ENCODE assay signal across 15 cellular contexts in genomic region chr9:137630684-137631083, GRCh38.
DNase-seq lines count a peak whose midpoint lies in the region; ATAC-seq and TF ChIP-seq lines count a peak whose summit lies in the region.
"Had no signal": no experiment of that assay in that cellular context is flagged by ENCODE, and none has a peak within 500 bp of the region (broad histone marks: within the 10 kb centered on the region; RNA-seq: fewer than 3 reads in every experiment).

No MANE protein-coding gene starts in this region.

- peak overlapping the region; percentile 40 for H3K4me3 Mint-ChIP-seq in memory B cell

- H3K36me3 Mint-ChIP-seq in memory B cell = peaks cover 7% of the 10 kb centered on the region

- H3K9me3 Mint-ChIP-seq in memory B cell = no peaks in the 10 kb centered on the region

- peak; percentile 39 for DNase-seq in AG10803 (ENCODE audit: low read depth)
- DNase-seq in EH (ENCODE audit: low read depth) = peak; percentile 44
- peak; percentile 49 for DNase-seq in amniotic epithelial cell (ENCODE audit: low read depth)
- DNase-seq in memory B cell (ENCODE audit: low spot score in 2 of 2) = no peak
- DNase-seq in MV-4-11 (lab: John Stamatoyannopoulos, UW) = no peak
- no peak for DNase-seq in activated effector memory CD4-positive, alpha-beta T cell treated with anti-CD3 and anti-CD28 coated beads, Interleukin-2, amount 50 U/mL, for 16 hours
- no peak for DNase-seq in ecto neural progenitor cell (ENCODE audit: low spot score)
- DNase-seq: activated T-cell treated with anti-CD3 and anti-CD28 coated beads, Interleukin-2, amount 50 U/mL, for 48 hours; hypothalamus; mammary epithelial cell; NCI-H1417 treated with DMSO at 0.1 percent for 48 hours; NCI-H69; SJCRH30; stimulated activated CD4-positive, alpha-beta T cell treated with anti-CD3 and anti-CD28 coated beads, Interleukin-2, amount 100 ng/mL, for 24 hours had no signal

- no peak overlapping the region for H3K4me3 ChIP-seq in AG10803 (ENCODE audit: low read length)
- H3K4me3 ChIP-seq: SJCRH30 had no signal

- H3K27me3 Mint-ChIP-seq in memory B cell = no peaks in the 10 kb centered on the region

- peak overlapping the region; percentile 86 for H3K27ac Mint-ChIP-seq in memory B cell

- ATAC-seq in memory B cell (ENCODE audit: low read depth) (peak; percentile 40), GM21717 (IDR thresholded peaks at IDR 0.05; ENCODE audit: unreplicated experiment) (no peak)

- peaks cover 36% of the 10 kb centered on the region for H3K4me1 Mint-ChIP-seq in memory B cell

- TF ChIP-seq CTCF in AG10803 (conservative IDR thresholded peaks at IDR 0.05; ENCODE audit: low read length) = no peak

Comparison
In these comparisons a context has a peak if more than half of its experiments do, and no peak if none do; other contexts are left out.
1. DNase-seq: peak in AG10803 (single experiment), EH (single experiment) and amniotic epithelial cell (single experiment); none in memory B cell (0 of 2), MV-4-11 (single experiment), activated effector memory CD4-positive, alpha-beta T cell treated with anti-CD3 and anti-CD28 coated beads, Interleukin-2, amount 50 U/mL, for 16 hours (single experiment) and ecto neural progenitor cell (single experiment).